Comparison of ENCODE assay signal across 17 cellular contexts in genomic region chr1:112341986-112342385, GRCh38.
"Had no signal": no experiment of that assay in that cellular context is flagged by ENCODE, and none has a peak within 500 bp of the region (broad histone marks: within the 10 kb centered on the region; RNA-seq: fewer than 3 reads in every experiment).

No MANE protein-coding gene starts in this region.

- H3K4me2 ChIP-seq: SK-N-SH had no signal

- DNase-seq: KBM-7, MV-4-11, NCI-H1092, NCI-H1105 treated with DMSO at 0.1 percent for 48 hours, NCI-H187, NCI-H2029, NCI-H2081 treated with DMSO at 0.1 percent for 48 hours, NCI-H2171, NCI-H226, NCI-H446, NCI-H524 treated with DMSO at 0.1 percent for 48 hours, Right ventricle myocardium superior, RPMI8226, SIG-M5, SK-N-SH, SW 1271 had no signal

- H3K9ac ChIP-seq: SK-N-SH had no signal

- H3K9me3 ChIP-seq: SK-N-SH had no signal

- H3K27ac ChIP-seq: HL-60 had no signal
